Comparison of ENCODE assay signal across 13 cellular contexts in genomic region chr11:26841818-26842457, GRCh38.
DNase-seq lines count a peak whose midpoint lies in the region; ATAC-seq lines count a peak whose summit lies in the region.
"Had no signal": no experiment of that assay in that cellular context is flagged by ENCODE, and none has a peak within 500 bp of the region (broad histone marks: within the 10 kb centered on the region; RNA-seq: fewer than 3 reads in every experiment).

No MANE protein-coding gene starts in this region.

- peak overlapping the region; percentile 56 for H3K4me2 ChIP-seq in skeletal muscle satellite cell (ENCODE audit: low read length)

- intact Hi-C loops in Right ventricle myocardium superior (cut with DNase I): no loop called here

- DNase-seq in ELR (ENCODE audit: low read depth) (peak; percentile 4), astrocyte of the hippocampus (ENCODE audit: low read depth, low spot score) (peak; percentile 70), Right ventricle myocardium superior (no peak), mucosa of gallbladder (ENCODE audit: low spot score) (no peak), NCI-H69 (lab: John Stamatoyannopoulos, UW) (no peak), dermis blood vessel endothelial cell (no peak)
- DNase-seq: activated CD4-positive, alpha-beta T cell treated with anti-CD3 and anti-CD28 coated beads, Interleukin-2, amount 10 ng/mL, durations not matched to agents 7 days and 5 days; activated gamma-delta T cell treated with Interleukin-2 at 50 U/mL for 16 hours; NCI-H1436; spleen; SW 1271 had no signal

- H3K9me3 ChIP-seq in skeletal muscle satellite cell (replicated peaks; ENCODE audit: low read length): no peaks in the 10 kb centered on the region
- H3K9me3 ChIP-seq: spleen had no signal

- H3K27me3 ChIP-seq in skeletal muscle satellite cell (ENCODE audit: control insufficient read depth, insufficient read depth, low read length): no peaks in the 10 kb centered on the region
- H3K27me3 ChIP-seq: spleen had no signal

- H3K4me1 ChIP-seq in skeletal muscle satellite cell (ENCODE audit: control insufficient read depth, insufficient read depth, low read length): peaks cover 32% of the 10 kb centered on the region

- peak overlapping the region; percentile 36 for H3K4me3 ChIP-seq in skeletal muscle satellite cell (ENCODE audit: low read length)
- H3K4me3 ChIP-seq: spleen had no signal

- peak overlapping the region; percentile 72 for H3K9ac ChIP-seq in skeletal muscle satellite cell (ENCODE audit: low read depth, low read length)

- ATAC-seq in Right ventricle myocardium superior (ENCODE audit: poor library complexity) (peak; percentile 73), HG02610 (IDR thresholded peaks at IDR 0.05; ENCODE audit: unreplicated experiment) (no peak)

- H3K36me3 ChIP-seq in skeletal muscle satellite cell (ENCODE audit: insufficient read depth, low read length): no peaks in the 10 kb centered on the region
- H3K36me3 ChIP-seq: spleen had no signal

Comparison
In these comparisons a context has a peak if more than half of its experiments do, and no peak if none do; other contexts are left out.
1. DNase-seq: peak in ELR (single experiment) and astrocyte of the hippocampus (single experiment); none in Right ventricle myocardium superior (single experiment), mucosa of gallbladder (single experiment), NCI-H69 (single experiment) and dermis blood vessel endothelial cell (single experiment).